14 cellular contexts compared by ENCODE assay signal in the genomic region with DNA sequence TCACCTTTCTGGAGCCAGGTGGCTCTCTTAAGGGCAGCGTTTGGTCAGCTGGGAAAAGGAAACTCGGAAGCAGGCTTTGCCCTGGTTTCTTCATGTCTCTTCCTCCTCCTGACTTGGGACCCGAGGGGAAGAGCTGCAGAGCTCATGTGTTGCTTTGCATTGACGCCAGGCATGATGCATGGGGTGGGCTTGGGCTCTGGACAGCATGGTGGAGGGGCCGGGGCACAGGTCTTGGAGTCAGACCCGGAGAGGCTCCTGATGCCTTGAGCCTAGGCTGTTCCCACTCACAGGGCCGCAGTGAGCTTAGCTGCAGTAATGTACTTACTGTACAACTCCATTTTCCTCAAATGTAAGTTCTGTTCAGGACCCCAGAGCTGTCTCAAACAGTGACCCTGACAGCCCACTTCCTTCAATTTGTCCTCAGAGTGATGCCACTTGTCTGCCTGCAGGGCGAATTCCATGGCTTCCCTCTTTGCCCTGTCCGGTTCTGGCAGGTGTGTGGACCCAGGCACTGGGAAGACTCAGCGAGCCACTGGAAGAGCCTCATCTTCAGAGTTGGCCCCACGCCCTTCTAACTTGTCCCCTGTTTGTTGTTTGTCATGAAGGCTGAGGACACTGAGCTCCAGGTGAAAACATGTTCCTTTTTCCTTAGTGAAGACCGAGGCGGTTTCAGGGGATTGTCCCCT. TPM values are rescaled to one million over a fixed set of nuclear protein-coding genes. Genes with fewer than 3 reads are reported as not detected.
DNase-seq lines count a peak whose midpoint lies in the region; ATAC-seq and TF ChIP-seq lines count a peak whose summit lies in the region.
"Had no signal": no experiment of that assay in that cellular context is flagged by ENCODE, and none has a peak within 500 bp of the region (broad histone marks: within the 10 kb centered on the region; RNA-seq: fewer than 3 reads in every experiment).

No MANE protein-coding gene starts in this region.

- peak; percentile 1 for DNase-seq in activated naive CD4-positive, alpha-beta T cell treated with anti-CD3 and anti-CD28 coated beads, Interleukin-2, amount 10 ng/mL, durations not matched to agents 7 days and 5 days
- DNase-seq in activated naive CD4-positive, alpha-beta T cell treated with anti-CD3 and anti-CD28 coated beads for 36 hours = no peak
- peak; percentile 21 for DNase-seq in endodermal cell
- peak; percentile 57 for DNase-seq in sigmoid colon
- DNase-seq in NCI-H748 (lab: John Stamatoyannopoulos, UW; ENCODE audit: unreplicated experiment) = no peak
- DNase-seq in SW 1271 (lab: John Stamatoyannopoulos, UW) = no peak
- DNase-seq: 8988T; AML-193; CD8-positive, alpha-beta memory T cell; GF-D8 had no signal

- ATAC-seq in GM21515 (IDR thresholded peaks at IDR 0.05; ENCODE audit: unreplicated experiment) = no peak

- no peak overlapping the region for H3K27ac ChIP-seq in endodermal cell (ENCODE audit: low read depth, low read length)
- no peak overlapping the region for H3K27ac ChIP-seq in sigmoid colon
- H3K27ac ChIP-seq: BLaER1 had no signal

- H3K9me3 Mint-ChIP-seq in activated naive CD4-positive, alpha-beta T cell treated with anti-CD3 and anti-CD28 coated beads, Interleukin-2, amount 10 ng/mL, durations not matched to agents 7 days and 5 days = no peaks in the 10 kb centered on the region
- H3K9me3 Mint-ChIP-seq in activated naive CD4-positive, alpha-beta T cell treated with anti-CD3 and anti-CD28 coated beads for 36 hours = no peaks in the 10 kb centered on the region
- H3K9me3 Mint-ChIP-seq in endodermal cell = no peaks in the 10 kb centered on the region
- H3K9me3 Mint-ChIP-seq: CD8-positive, alpha-beta memory T cell had no signal

- no peak overlapping the region for H3K4me3 Mint-ChIP-seq in activated naive CD4-positive, alpha-beta T cell treated with anti-CD3 and anti-CD28 coated beads, Interleukin-2, amount 10 ng/mL, durations not matched to agents 7 days and 5 days
- no peak overlapping the region for H3K4me3 Mint-ChIP-seq in activated naive CD4-positive, alpha-beta T cell treated with anti-CD3 and anti-CD28 coated beads for 36 hours
- no peak overlapping the region for H3K4me3 Mint-ChIP-seq in endodermal cell
- H3K4me3 Mint-ChIP-seq: CD8-positive, alpha-beta memory T cell had no signal

- no peaks in the 10 kb centered on the region for H3K27me3 ChIP-seq in endodermal cell (ENCODE audit: control insufficient read depth, insufficient read depth, low read length, poor library complexity, severe bottlenecking)
- H3K27me3 ChIP-seq in sigmoid colon = no peaks in the 10 kb centered on the region
- H3K27me3 ChIP-seq: BLaER1 had no signal

- H3K27me3 Mint-ChIP-seq in activated naive CD4-positive, alpha-beta T cell treated with anti-CD3 and anti-CD28 coated beads, Interleukin-2, amount 10 ng/mL, durations not matched to agents 7 days and 5 days = no peaks in the 10 kb centered on the region
- no peaks in the 10 kb centered on the region for H3K27me3 Mint-ChIP-seq in activated naive CD4-positive, alpha-beta T cell treated with anti-CD3 and anti-CD28 coated beads for 36 hours (ENCODE audit: low read depth)
- no peaks in the 10 kb centered on the region for H3K27me3 Mint-ChIP-seq in endodermal cell (ENCODE audit: insufficient read depth)

- no peaks in the 10 kb centered on the region for H3K4me1 Mint-ChIP-seq in activated naive CD4-positive, alpha-beta T cell treated with anti-CD3 and anti-CD28 coated beads, Interleukin-2, amount 10 ng/mL, durations not matched to agents 7 days and 5 days
- H3K4me1 Mint-ChIP-seq in activated naive CD4-positive, alpha-beta T cell treated with anti-CD3 and anti-CD28 coated beads for 36 hours (ENCODE audit: low read depth) = peaks cover 3% of the 10 kb centered on the region
- H3K4me1 Mint-ChIP-seq in endodermal cell = peaks cover 4% of the 10 kb centered on the region

- no peak overlapping the region for H3K27ac Mint-ChIP-seq in activated naive CD4-positive, alpha-beta T cell treated with anti-CD3 and anti-CD28 coated beads, Interleukin-2, amount 10 ng/mL, durations not matched to agents 7 days and 5 days
- H3K27ac Mint-ChIP-seq in activated naive CD4-positive, alpha-beta T cell treated with anti-CD3 and anti-CD28 coated beads for 36 hours = no peak overlapping the region
- no peak overlapping the region for H3K27ac Mint-ChIP-seq in endodermal cell
- H3K27ac Mint-ChIP-seq: CD8-positive, alpha-beta memory T cell had no signal

- TF ChIP-seq CTCF in endodermal cell (conservative IDR thresholded peaks at IDR 0.05) = no peak
- no peak for TF ChIP-seq CTCF in sigmoid colon (IDR thresholded peaks at IDR 0.05)

- H3K9ac ChIP-seq in endodermal cell (ENCODE audit: extremely low read depth, low read length, poor library complexity, severe bottlenecking) = no peak overlapping the region

- H3K4me1 ChIP-seq in endodermal cell (ENCODE audit: control insufficient read depth, insufficient read depth, low read length) (no peaks in the 10 kb centered on the region), sigmoid colon (peaks cover 0 to 25% (median 15%) of the 10 kb centered on the region in 4 donors)
- H3K4me1 ChIP-seq: HAP-1 had no signal

- TF ChIP-seq EP300 in sigmoid colon (IDR thresholded peaks at IDR 0.05) = no peak

- no peaks in the 10 kb centered on the region for H3K9me3 ChIP-seq in endodermal cell (ENCODE audit: control insufficient read depth, low read length)
- H3K9me3 ChIP-seq in sigmoid colon = no peaks in the 10 kb centered on the region
- H3K9me3 ChIP-seq: BLaER1, Caco-2, HAP-1 had no signal

- WGBS in endodermal cell (ENCODE audit: insufficient coverage in 1 of 2, insufficient read length in 1 of 2), 2 experiments = 93 to 94% methylated on average over 11 to 13 of the region's 13 CpGs
- 91 to 93% methylated on average over 13 of the region's 13 CpGs for whole genome bisulfite sequencing in sigmoid colon, 2 donors

- no peak overlapping the region for H3K4me3 ChIP-seq in endodermal cell (ENCODE audit: low read length)
- H3K4me3 ChIP-seq in sigmoid colon = no peak overlapping the region
- H3K4me3 ChIP-seq: BLaER1, HAP-1 had no signal

- H3K36me3 ChIP-seq in endodermal cell (ENCODE audit: control insufficient read depth, insufficient read depth, low read length) = peaks cover 7% of the 10 kb centered on the region
- H3K36me3 ChIP-seq in sigmoid colon = peaks cover 34 to 74% (median 54%) of the 10 kb centered on the region in 4 donors

- H3K36me3 Mint-ChIP-seq in activated naive CD4-positive, alpha-beta T cell treated with anti-CD3 and anti-CD28 coated beads, Interleukin-2, amount 10 ng/mL, durations not matched to agents 7 days and 5 days = peaks cover 2% of the 10 kb centered on the region
- H3K36me3 Mint-ChIP-seq in activated naive CD4-positive, alpha-beta T cell treated with anti-CD3 and anti-CD28 coated beads for 36 hours (ENCODE audit: low read depth) = peaks cover 10% of the 10 kb centered on the region
- H3K36me3 Mint-ChIP-seq in endodermal cell (ENCODE audit: low read depth) = peaks cover 38% of the 10 kb centered on the region

- no peak for TF ChIP-seq POLR2A in sigmoid colon (IDR thresholded peaks at IDR 0.05)

- intact Hi-C loops in activated naive CD4-positive, alpha-beta T cell treated with anti-CD3 and anti-CD28 coated beads for 36 hours (cut with micrococcal nuclease) = no loop called here
- intact Hi-C loops in sigmoid colon (cut with DNase I) = no loop called here

- CTCF ChIA-PET in activated naive CD4-positive, alpha-beta T cell treated with anti-CD3 and anti-CD28 coated beads, Interleukin-2, amount 10 ng/mL, durations not matched to agents 7 days and 5 days (lab: Charles Lee) = interaction anchor here (2.5 kb wide), 1 partner anchor 17 kb away, joined by 8 read pairs; no protein-coding TSS in a partner anchor
- CTCF ChIA-PET in activated naive CD4-positive, alpha-beta T cell treated with anti-CD3 and anti-CD28 coated beads for 36 hours (lab: Charles Lee) = interaction anchor here (1.0 kb wide), 1 partner anchor 16 kb away, joined by 3 read pairs; no protein-coding TSS in a partner anchor

RNA-seq across cellular contexts. Expression of a gene that starts 50.2 kb away (rescaled TPM):
- total RNA-seq in activated naive CD4-positive, alpha-beta T cell treated with anti-CD3 and anti-CD28 coated beads for 36 hours = under 1 TPM; 0.47 to 0.93 TPM
- total RNA-seq in endodermal cell (1 to 10 TPM in 1 of 2 donors, under 1 TPM in 1; 0.91 to 2.5 TPM), sigmoid colon (10 to 100 TPM in 1 of 4 donors, 1 to 10 TPM in 3; 7.1 to 15.7 (median 9.2) TPM)
- 6.0 TPM for polyA plus RNA-seq in endodermal cell (2013, experiment 1 of 2)
- polyA plus RNA-seq in endodermal cell (2013, experiment 2 of 2) = 5.3 TPM
- polyA plus RNA-seq in sigmoid colon = 1 to 10 TPM; 3.0 to 4.6 (median 3.5) TPM

Comparison
In these comparisons a context has a peak if more than half of its experiments do, and no peak if none do; other contexts are left out.
1. DNase-seq: peak in activated naive CD4-positive, alpha-beta T cell treated with anti-CD3 and anti-CD28 coated beads, Interleukin-2, amount 10 ng/mL, durations not matched to agents 7 days and 5 days (single experiment), endodermal cell (single experiment) and sigmoid colon (single experiment); none in activated naive CD4-positive, alpha-beta T cell treated with anti-CD3 and anti-CD28 coated beads for 36 hours (single experiment), NCI-H748 (single experiment) and SW 1271 (0 of 2).